Comparison of ENCODE assay signal across 18 cellular contexts in genomic region chr15:65642588-65642987, GRCh38. TPM values are rescaled to one million over a fixed set of nuclear protein-coding genes. Genes with fewer than 3 reads are reported as not detected.
DNase-seq lines count a peak whose midpoint lies in the region; ATAC-seq and TF ChIP-seq lines count a peak whose summit lies in the region.
"Had no signal": no experiment of that assay in that cellular context is flagged by ENCODE, and none has a peak within 500 bp of the region (broad histone marks: within the 10 kb centered on the region; RNA-seq: fewer than 3 reads in every experiment).

No MANE protein-coding gene starts in this region.

- H3K9ac ChIP-seq in PC-3 (ENCODE audit: low read length) (no peak overlapping the region), neural progenitor cell (no peak overlapping the region)

- H3K27ac Mint-ChIP-seq in neural progenitor cell: peak overlapping the region; percentile 16

- no peaks in the 10 kb centered on the region for H3K9me2 ChIP-seq in PC-3 (replicated peaks; ENCODE audit: low read length)

- H3K36me3 Mint-ChIP-seq in neural progenitor cell: no peaks in the 10 kb centered on the region
- H3K36me3 Mint-ChIP-seq: CD4-positive, alpha-beta memory T cell had no signal

- H3K4me1 ChIP-seq in PC-3 (ENCODE audit: insufficient read depth, low read length) (no peaks in the 10 kb centered on the region), neural progenitor cell (no peaks in the 10 kb centered on the region), upper lobe of left lung (peaks cover 8 to 19% (median 14%) of the 10 kb centered on the region in 4 donors)
- H3K4me1 ChIP-seq: HAP-1 had no signal

- H3K27me3 Mint-ChIP-seq in neural progenitor cell (ENCODE audit: insufficient read depth, low read depth): no peaks in the 10 kb centered on the region
- H3K27me3 Mint-ChIP-seq: CD4-positive, alpha-beta memory T cell had no signal

- H3F3A ChIP-seq in PC-3 (ENCODE audit: low read length, unreplicated experiment) (no peaks in the 10 kb centered on the region), neural progenitor cell (ENCODE audit: low read depth) (no peaks in the 10 kb centered on the region)

- H3K9me3 ChIP-seq in PC-3 (ENCODE audit: low read length) (no peaks in the 10 kb centered on the region), neural progenitor cell (ENCODE audit: low read depth) (no peaks in the 10 kb centered on the region), upper lobe of left lung (no peaks in the 10 kb centered on the region)
- H3K9me3 ChIP-seq: HAP-1, SJSA1 had no signal

- TF ChIP-seq EP300 in upper lobe of left lung (IDR thresholded peaks at IDR 0.05): no peak

- POLR2A ChIA-PET in PC-3 (lab: Charles Lee; ENCODE audit: unreplicated experiment): interaction anchor here (0.6 kb wide), 1 partner anchor 177 kb away, joined by 3 read pairs; no protein-coding TSS in a partner anchor

- no peak for TF ChIP-seq POLR2A in upper lobe of left lung (IDR thresholded peaks at IDR 0.05)

- no peaks in the 10 kb centered on the region for H3K4me1 Mint-ChIP-seq in neural progenitor cell

- 59 to 82% methylated on average over 5 to 6 of the region's 6 CpGs for WGBS in upper lobe of left lung, 2 donors

- TF ChIP-seq CTCF in PC-3 (conservative IDR thresholded peaks at IDR 0.05; ENCODE audit: low read depth, low read length): no peak
- no peak for TF ChIP-seq CTCF in neural progenitor cell (IDR thresholded peaks at IDR 0.05)
- TF ChIP-seq CTCF in upper lobe of left lung (IDR thresholded peaks at IDR 0.05): no peak

- H2AFZ ChIP-seq in PC-3 (ENCODE audit: low read length): no peak overlapping the region
- no peak overlapping the region for H2AFZ ChIP-seq in neural progenitor cell (replicated peaks)

- no peak overlapping the region for H3K4me3 ChIP-seq in PC-3 (ENCODE audit: low read length)
- H3K4me3 ChIP-seq in neural progenitor cell: no peak overlapping the region
- H3K4me3 ChIP-seq in upper lobe of left lung: no peak overlapping the region
- H3K4me3 ChIP-seq: HAP-1, SJSA1 had no signal

- H3K9me3 Mint-ChIP-seq in neural progenitor cell: no peaks in the 10 kb centered on the region
- H3K9me3 Mint-ChIP-seq: CD4-positive, alpha-beta memory T cell had no signal

- H3K4me3 Mint-ChIP-seq in neural progenitor cell: no peak overlapping the region
- H3K4me3 Mint-ChIP-seq: CD4-positive, alpha-beta memory T cell had no signal

- CTCF ChIA-PET in PC-3 (lab: Charles Lee): interaction anchor here (0.6 kb wide), 1 partner anchor 195 kb away, joined by 4 read pairs; no protein-coding TSS in a partner anchor

- peak; percentile 10 for DNase-seq in A172 (ENCODE audit: low spot score)
- DNase-seq in PC-3: no peak
- DNase-seq in dermis microvascular lymphatic vessel endothelial cell (ENCODE audit: low read depth in 2 of 2): peak; percentile 66 to 75
- DNase-seq in neural progenitor cell (ENCODE audit: low spot score): no peak
- DNase-seq in stimulated activated CD4-positive, alpha-beta T cell treated with anti-CD3 and anti-CD28 coated beads, Interleukin-4, amount 100 ng/mL, for 1 hour: no peak
- no peak for DNase-seq in upper lobe of left lung
- DNase-seq in cerebellar cortex (ENCODE audit: low spot score): no peak
- DNase-seq in activated T-cell treated with anti-CD3 and anti-CD28 coated beads for 4 hours: no peak
- DNase-seq: 8988T; Calu3; CD4-positive, alpha-beta memory T cell; DMS53; KBM-7; NCI-H1417 treated with DMSO at 0.1 percent for 48 hours; NCI-H2029 treated with DMSO at 0.1 percent for 48 hours had no signal

- H3K79me2 ChIP-seq in PC-3 (ENCODE audit: low read length) (no peaks in the 10 kb centered on the region), neural progenitor cell (ENCODE audit: low read depth) (no peaks in the 10 kb centered on the region)

- H3K27me3 ChIP-seq in PC-3 (ENCODE audit: low read length) (no peaks in the 10 kb centered on the region), neural progenitor cell (no peaks in the 10 kb centered on the region), upper lobe of left lung (no peaks in the 10 kb centered on the region)
- H3K27me3 ChIP-seq: SJSA1 had no signal

- H4K20me1 ChIP-seq in PC-3 (ENCODE audit: low read length) (no peaks in the 10 kb centered on the region), neural progenitor cell (ENCODE audit: low read depth) (peaks cover 8% of the 10 kb centered on the region)

- intact Hi-C loops in PC-3 (cut with micrococcal nuclease): no loop called here

- H3K4me2 ChIP-seq in PC-3 (ENCODE audit: low read length): no peak overlapping the region
- no peak overlapping the region for H3K4me2 ChIP-seq in neural progenitor cell

- ATAC-seq in PC-3 (peak; percentile 44; the same call in 1 of the 2 replicates), upper lobe of left lung (ENCODE audit: low FRiP score in 2 of 2) (no peak)

- no peaks in the 10 kb centered on the region for H3K36me3 ChIP-seq in PC-3 (ENCODE audit: low read depth, low read length)
- H3K36me3 ChIP-seq in neural progenitor cell: no peaks in the 10 kb centered on the region
- H3K36me3 ChIP-seq in upper lobe of left lung: no peaks in the 10 kb centered on the region
- H3K36me3 ChIP-seq: HAP-1, SJSA1 had no signal

- BruUV-seq in PC-3 (replicated peaks; lab: Mats Ljungman, UMichigan): no TSS peak

- H3K27ac ChIP-seq in PC-3 (ENCODE audit: low read length): no peak overlapping the region
- no peak overlapping the region for H3K27ac ChIP-seq in neural progenitor cell
- H3K27ac ChIP-seq in upper lobe of left lung: peak overlapping the region in 1 of 4 donors; percentile 6
- H3K27ac ChIP-seq: HL-60, SJSA1 had no signal

RNA-seq across cellular contexts. Expression of gene SLC24A1, which starts 20.9 kb away (rescaled TPM):
- total RNA-seq in A172 (2014; rRNA removed; shearing (Covaris generic)): 4.2 and 7.2 TPM in 2 replicates
- total RNA-seq in PC-3 (2014; rRNA removed): 3.0 and 3.3 TPM in 2 replicates
- 21.5 and 24.3 TPM in 2 replicates for total RNA-seq in dermis microvascular lymphatic vessel endothelial cell
- total RNA-seq in neural progenitor cell (ENCODE audit: low replicate concordance): 6.0 and 10.6 TPM in 2 replicates
- 10 to 100 TPM in 4 of 6 donors, 1 to 10 TPM in 2; 7.1 to 17.8 (median 10.9) TPM for total RNA-seq in upper lobe of left lung

RNA-seq across cellular contexts. Expression of gene INTS14, which starts 31.7 kb away (rescaled TPM):
- 41.0 and 46.7 TPM in 2 replicates for total RNA-seq in A172 (2014; rRNA removed; shearing (Covaris generic))
- total RNA-seq in PC-3 (2014; rRNA removed) (19.5 and 23.8 TPM in 2 replicates), dermis microvascular lymphatic vessel endothelial cell (29.8 and 37.4 TPM in 2 replicates), neural progenitor cell (ENCODE audit: low replicate concordance) (40.2 and 54.2 TPM in 2 replicates), upper lobe of left lung (10 to 100 TPM; 25.1 to 44.4 (median 30.0) TPM)

Comparison
In these comparisons a context has a peak if more than half of its experiments do, and no peak if none do; other contexts are left out.
1. DNase-seq: peak in A172 (single experiment) and dermis microvascular lymphatic vessel endothelial cell (2 of 2); none in PC-3 (single experiment), neural progenitor cell (single experiment), stimulated activated CD4-positive, alpha-beta T cell treated with anti-CD3 and anti-CD28 coated beads, Interleukin-4, amount 100 ng/mL, for 1 hour (single experiment), upper lobe of left lung (0 of 2), cerebellar cortex (single experiment) and activated T-cell treated with anti-CD3 and anti-CD28 coated beads for 4 hours (single experiment).